1 cellular context compared by ENCODE assay signal in genomic region chr5:60960591-60960990, GRCh38.
TF ChIP-seq lines count a peak whose summit lies in the region.

No MANE protein-coding gene starts in this region.

TF ChIP-seq in GM23338, 12 proteins besides CTCF, POLR2A, EP300 and RAD21 (continued from another document):
- no peak for TF ChIP-seq ZNF462 (CRISPR knock-in tag; IDR thresholded peaks at IDR 0.05)
- TF ChIP-seq ETS1 (IDR thresholded peaks at IDR 0.05): no peak
- TF ChIP-seq CREB1 (CRISPR knock-in tag; IDR thresholded peaks at IDR 0.05; ENCODE audit: low read depth): no peak
